In genomic region chrX:15704273-15704672, GRCh38 we compare ENCODE assay signal across 1 cellular context. TPM values are rescaled to one million over a fixed set of nuclear protein-coding genes. Genes with fewer than 3 reads are reported as not detected.
"Had no signal": no experiment of that assay in that cellular context is flagged by ENCODE, and none has a peak within 500 bp of the region (broad histone marks: within the 10 kb centered on the region; RNA-seq: fewer than 3 reads in every experiment).

No MANE protein-coding gene starts in this region.

RNA-seq across cellular contexts. Expression of gene CLTRN, which starts 39.7 kb away (rescaled TPM):
- total RNA-seq: dermis microvascular lymphatic vessel endothelial cell had no signal
